8 cellular contexts compared by ENCODE assay signal in genomic region chr17:72122002-72122310, GRCh38. TPM values are rescaled to one million over a fixed set of nuclear protein-coding genes. Genes with fewer than 3 reads are reported as not detected.
A peak's percentile ranks its signal among the peaks of the same experiment; 100 is the strongest.
DNase-seq lines count a peak whose midpoint lies in the region; ATAC-seq and TF ChIP-seq lines count a peak whose summit lies in the region.

No MANE protein-coding gene starts in this region.

- H3K9me3 Mint-ChIP-seq in IgD-negative memory B cell, result peaks cover 0 to 4% (median 3%) of the 10 kb centered on the region in 3 donors
- H3K9me3 Mint-ChIP-seq in effector memory CD8-positive, alpha-beta T cell, result peaks cover 0 to 2% of the 10 kb centered on the region in 2 donors

- H3K9me3 ChIP-seq in neuronal stem cell (replicated peaks in 1 of 2; ENCODE audit: control insufficient read depth in 2 of 2, insufficient read depth in 1 of 2, low read depth in 1 of 2, low read length in 2 of 2), result no peaks in the 10 kb centered on the region

- in situ Hi-C loops in KBM-7 (cut with MboI; ENCODE audit: low pct_unique_long_range_greater_than_20kb, low sequenced_read_pairs), result no loop called here

- H3K4me1 Mint-ChIP-seq in IgD-negative memory B cell, result peaks cover 0 to 9% (median 5%) of the 10 kb centered on the region in 3 donors
- peaks cover 0 to 4% of the 10 kb centered on the region in 2 donors for H3K4me1 Mint-ChIP-seq in effector memory CD8-positive, alpha-beta T cell (ENCODE audit: low read depth in 2 of 2)

- no peaks in the 10 kb centered on the region for H3K36me3 Mint-ChIP-seq in IgD-negative memory B cell
- peaks cover 2% of the 10 kb centered on the region for H3K36me3 Mint-ChIP-seq in effector memory CD8-positive, alpha-beta T cell (ENCODE audit: insufficient read depth)

- no CpG with 5 or more reads among the region's 14 CpGs for WGBS in neuronal stem cell (ENCODE audit: extremely low coverage in 2 of 2, insufficient read length in 2 of 2, insufficient replicate concordance in 1 of 2), 2 donors

- peak overlapping the region; percentile 98 for H3K14ac ChIP-seq in neuronal stem cell (ENCODE audit: low read length)

- no peak overlapping the region for H2BK120ac ChIP-seq in neuronal stem cell (ENCODE audit: low read depth, low read length)

- peak overlapping the region; percentile 66 for H3K4me2 ChIP-seq in neuronal stem cell (ENCODE audit: insufficient read depth, low read length, poor library complexity, severe bottlenecking)

- no peak for ATAC-seq in GM18505 (IDR thresholded peaks at IDR 0.05; ENCODE audit: unreplicated experiment)
- no peak for ATAC-seq in effector memory CD8-positive, alpha-beta T cell (replicated peaks)

- peaks cover 9 to 18% of the 10 kb centered on the region in 2 donors for H3K36me3 ChIP-seq in neuronal stem cell (replicated peaks in 1 of 2; ENCODE audit: control insufficient read depth in 2 of 2, insufficient read depth in 2 of 2, low read length in 2 of 2)

- H3K4me3 ChIP-seq in neuronal stem cell (ENCODE audit: low read length in 2 of 2), result peak overlapping the region; percentile 65 to 92

- peak overlapping the region; percentile 98 for H3K18ac ChIP-seq in neuronal stem cell (ENCODE audit: low read length)

- H4K91ac ChIP-seq in neuronal stem cell (ENCODE audit: low read depth, low read length, poor library complexity), result no peak overlapping the region

- H3K27me3 ChIP-seq in neuronal stem cell (ENCODE audit: control insufficient read depth in 3 of 3, insufficient read depth in 3 of 3, low read depth in 1 of 3, low read length in 3 of 3), result peaks cover 6 to 47% (median 25%) of the 10 kb centered on the region in 3 experiments

- peak overlapping the region; percentile 97 for H2AFZ ChIP-seq in neuronal stem cell (ENCODE audit: low read length)

- H3K23ac ChIP-seq in neuronal stem cell (ENCODE audit: low read depth, low read length, poor library complexity), result peak overlapping the region; percentile 90

- H2BK15ac ChIP-seq in neuronal stem cell (ENCODE audit: low read length), result no peak overlapping the region

- no peak for TF ChIP-seq POLR2A in GM18505 (IDR thresholded peaks at IDR 0.05; ENCODE audit: borderline replicate concordance, extremely low read depth, insufficient read depth, insufficient read length)

- peak overlapping the region; percentile 94 for H2AK5ac ChIP-seq in neuronal stem cell (ENCODE audit: low read depth, low read length)

- no peak overlapping the region for H4K8ac ChIP-seq in neuronal stem cell (ENCODE audit: low read depth, low read length)

- peaks cover 55% of the 10 kb centered on the region for H3K27me3 Mint-ChIP-seq in IgD-negative memory B cell
- peaks cover 57 to 79% of the 10 kb centered on the region in 2 donors for H3K27me3 Mint-ChIP-seq in effector memory CD8-positive, alpha-beta T cell

- H3K27ac Mint-ChIP-seq in IgD-negative memory B cell, result peak overlapping the region in 1 of 3 donors; percentile 41
- no peak overlapping the region for H3K27ac Mint-ChIP-seq in effector memory CD8-positive, alpha-beta T cell

- peaks cover 6 to 30% of the 10 kb centered on the region in 2 donors for H3K4me1 ChIP-seq in neuronal stem cell (ENCODE audit: control insufficient read depth in 2 of 2, insufficient read depth in 1 of 2, low read depth in 1 of 2, low read length in 2 of 2)

- no peak overlapping the region for H3K4ac ChIP-seq in neuronal stem cell (ENCODE audit: low read length)

- H3K27ac ChIP-seq in epithelial cell of prostate (peak overlapping the region; percentile 79), neuronal stem cell (replicated peaks; ENCODE audit: low read length) (no peak overlapping the region)

- peak overlapping the region; percentile 100 for H3K9ac ChIP-seq in neuronal stem cell (ENCODE audit: low read depth, low read length, poor library complexity)

- H3K4me3 Mint-ChIP-seq in IgD-negative memory B cell, result peak overlapping the region in 3 of 4 donors; percentile 51 to 94 (median 56)
- H3K4me3 Mint-ChIP-seq in effector memory CD8-positive, alpha-beta T cell, result no peak overlapping the region

- no peak overlapping the region for H2BK12ac ChIP-seq in neuronal stem cell (ENCODE audit: low read length)

- DNase-seq in ELF-1 (ENCODE audit: low read depth, low spot score), result peak; percentile 30
- no peak for DNase-seq in epithelial cell of prostate (ENCODE audit: low read depth, low spot score)
- no peak for DNase-seq in neuronal stem cell (ENCODE audit: low spot score)
- DNase-seq in KBM-7, result no peak
- DNase-seq in effector memory CD8-positive, alpha-beta T cell, result no peak
- DNase-seq in dermis blood vessel endothelial cell, result no peak

- H2BK5ac ChIP-seq in neuronal stem cell (ENCODE audit: low read length), result peak overlapping the region; percentile 97

- peaks cover 15% of the 10 kb centered on the region for H3K79me1 ChIP-seq in neuronal stem cell (ENCODE audit: low read depth, low read length)

RNA-seq across cellular contexts. Expression of gene SOX9, which starts 1.1 kb away (rescaled TPM):
- polyA plus RNA-seq in IgD-negative memory B cell, result not detected
- polyA plus RNA-seq in neuronal stem cell (2013, experiment 1 of 2), result 65.2 TPM
- 69.2 TPM for polyA plus RNA-seq in neuronal stem cell (2013, experiment 2 of 2)
- total RNA-seq in dermis blood vessel endothelial cell, result 0.17 TPM in 1 of 2 replicates, not detected in the other

Comparison
In these comparisons a context has a peak if more than half of its experiments do, and no peak if none do; other contexts are left out.
1. H3K4me3 Mint-ChIP-seq: peak in IgD-negative memory B cell (3 of 4); none in effector memory CD8-positive, alpha-beta T cell (0 of 2).